ENCODE assay signal across 1 cellular context in the genomic region with DNA sequence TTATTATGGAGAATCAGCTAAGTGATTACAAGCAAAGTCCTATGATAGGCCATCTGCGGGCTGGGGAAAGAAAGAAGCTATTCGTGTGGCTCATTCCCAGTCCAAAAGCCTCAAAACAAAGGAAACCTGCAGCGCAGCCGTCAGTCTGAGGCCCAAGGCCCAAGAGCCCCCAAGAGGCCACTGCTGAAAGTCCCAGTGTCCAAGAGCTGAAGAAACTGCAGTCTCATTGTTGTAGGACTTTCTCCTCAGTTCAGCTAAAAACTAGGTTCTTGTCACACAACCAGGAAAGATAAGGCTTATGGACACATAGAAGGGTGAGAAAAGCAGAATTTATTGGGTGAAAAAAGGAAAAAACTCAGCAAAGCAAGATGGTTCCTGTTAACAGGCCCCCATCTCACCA.
A peak's percentile ranks its signal among the peaks of the same experiment; 100 is the strongest.
TF ChIP-seq lines count a peak whose summit lies in the region.

No MANE protein-coding gene starts in this region.

TF ChIP-seq in K562, 482 proteins besides CTCF, POLR2A, EP300 and RAD21 (continued from another document and continues in another):
- TF ChIP-seq BRD9 (IDR thresholded peaks at IDR 0.05; ENCODE audit: low read depth, partially characterized antibody), result no peak
- TF ChIP-seq TEAD1 (CRISPR knock-in tag; IDR thresholded peaks at IDR 0.05), result no peak
- TF ChIP-seq ZNF184 (CRISPR knock-in tag; IDR thresholded peaks at IDR 0.05), result no peak
- TF ChIP-seq GATAD2B (IDR thresholded peaks at IDR 0.05; ENCODE audit: borderline replicate concordance), result no peak
- no peak for TF ChIP-seq GTF2E2 (tag; IDR thresholded peaks at IDR 0.05)
- peak; percentile 95 for TF ChIP-seq NFE2 (IDR thresholded peaks at IDR 0.05; ENCODE audit: low read depth)
- TF ChIP-seq ZNF384 (IDR thresholded peaks at IDR 0.05; ENCODE audit: low read depth, low read length), result no peak
- peak; percentile 96 for TF ChIP-seq ZNF146 (CRISPR knock-in tag; IDR thresholded peaks at IDR 0.05; ENCODE audit: unreplicated experiment)
- no peak for TF ChIP-seq U2AF1 (optimal IDR thresholded peaks at IDR 0.05; ENCODE audit: low read depth, low read length)
- TF ChIP-seq, protein P1, sequence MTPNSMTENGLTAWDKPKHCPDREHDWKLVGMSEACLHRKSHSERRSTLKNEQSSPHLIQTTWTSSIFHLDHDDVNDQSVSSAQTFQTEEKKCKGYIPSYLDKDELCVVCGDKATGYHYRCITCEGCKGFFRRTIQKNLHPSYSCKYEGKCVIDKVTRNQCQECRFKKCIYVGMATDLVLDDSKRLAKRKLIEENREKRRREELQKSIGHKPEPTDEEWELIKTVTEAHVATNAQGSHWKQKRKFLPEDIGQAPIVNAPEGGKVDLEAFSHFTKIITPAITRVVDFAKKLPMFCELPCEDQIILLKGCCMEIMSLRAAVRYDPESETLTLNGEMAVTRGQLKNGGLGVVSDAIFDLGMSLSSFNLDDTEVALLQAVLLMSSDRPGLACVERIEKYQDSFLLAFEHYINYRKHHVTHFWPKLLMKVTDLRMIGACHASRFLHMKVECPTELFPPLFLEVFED (CRISPR knock-in tag; conservative IDR thresholded peaks at IDR 0.05), result no peak
- no peak for TF ChIP-seq POLR3G (IDR thresholded peaks at IDR 0.05; ENCODE audit: extremely low read depth, insufficient read length, insufficient replicate concordance)
- no peak for TF ChIP-seq NCOA1 (IDR thresholded peaks at IDR 0.05; ENCODE audit: low read depth)
- TF ChIP-seq ZNF57 (CRISPR knock-in tag; IDR thresholded peaks at IDR 0.05), result no peak
- peak; percentile 34; the same call in 1 of the 2 replicates for TF ChIP-seq ZNF12 (CRISPR knock-in tag; IDR thresholded peaks at IDR 0.05)
- TF ChIP-seq CBX3 (IDR thresholded peaks at IDR 0.05; ENCODE audit: borderline replicate concordance in 1 of 2, low read length in 2 of 2), result peak in 1 of 2 experiments; percentile 40; a peak in 1 of 3 replicates
- peak; percentile 39; the same call in 1 of the 2 replicates for TF ChIP-seq EHMT2 (IDR thresholded peaks at IDR 0.05)
- no peak for TF ChIP-seq CBX1 (IDR thresholded peaks at IDR 0.05; ENCODE audit: low read depth)
- peak; percentile 67; the same call in 1 of the 2 replicates for TF ChIP-seq DPF2 (IDR thresholded peaks at IDR 0.05)
- no peak for TF ChIP-seq MBD2 (IDR thresholded peaks at IDR 0.05; ENCODE audit: borderline replicate concordance, low read depth)
- 0 out of 2 replicates have a peak, but pooled peaks have one; percentile 40 for TF ChIP-seq NBN (IDR thresholded peaks at IDR 0.05; ENCODE audit: low read depth)
- peak; percentile 55 to 59 for TF ChIP-seq NRF1 (conservative IDR thresholded peaks at IDR 0.05 in 1 of 2, IDR thresholded peaks at IDR 0.05 in 1 of 2)
- TF ChIP-seq, protein P2, sequence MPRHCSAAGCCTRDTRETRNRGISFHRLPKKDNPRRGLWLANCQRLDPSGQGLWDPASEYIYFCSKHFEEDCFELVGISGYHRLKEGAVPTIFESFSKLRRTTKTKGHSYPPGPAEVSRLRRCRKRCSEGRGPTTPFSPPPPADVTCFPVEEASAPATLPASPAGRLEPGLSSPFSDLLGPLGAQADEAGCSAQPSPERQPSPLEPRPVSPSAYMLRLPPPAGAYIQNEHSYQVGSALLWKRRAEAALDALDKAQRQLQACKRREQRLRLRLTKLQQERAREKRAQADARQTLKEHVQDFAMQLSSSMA (CRISPR knock-in tag; IDR thresholded peaks at IDR 0.05), result no peak
- no peak for TF ChIP-seq BCOR (IDR thresholded peaks at IDR 0.05)
- TF ChIP-seq C11orf30 (IDR thresholded peaks at IDR 0.05; ENCODE audit: low read depth), result peak; percentile 88
- no peak for TF ChIP-seq ZNF224 (CRISPR knock-in tag; IDR thresholded peaks at IDR 0.05)
- TF ChIP-seq MTF1 (CRISPR knock-in tag; IDR thresholded peaks at IDR 0.05; ENCODE audit: borderline replicate concordance), result no peak
- no peak; the same call in 1 of the 2 replicates for TF ChIP-seq BHLHE40 (IDR thresholded peaks at IDR 0.05; ENCODE audit: low read length)
- no peak for TF ChIP-seq ATF7 (IDR thresholded peaks at IDR 0.05)
- TF ChIP-seq SAFB (IDR thresholded peaks at IDR 0.05; ENCODE audit: borderline replicate concordance, low read depth, low read length), result no peak
- TF ChIP-seq, protein P3, sequence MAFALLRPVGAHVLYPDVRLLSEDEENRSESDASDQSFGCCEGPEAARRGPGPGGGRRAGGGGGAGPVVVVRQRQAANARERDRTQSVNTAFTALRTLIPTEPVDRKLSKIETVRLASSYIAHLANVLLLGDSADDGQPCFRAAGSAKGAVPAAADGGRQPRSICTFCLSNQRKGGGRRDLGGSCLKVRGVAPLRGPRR (CRISPR knock-in tag; IDR thresholded peaks at IDR 0.05), result no peak
- TF ChIP-seq, protein P4, sequence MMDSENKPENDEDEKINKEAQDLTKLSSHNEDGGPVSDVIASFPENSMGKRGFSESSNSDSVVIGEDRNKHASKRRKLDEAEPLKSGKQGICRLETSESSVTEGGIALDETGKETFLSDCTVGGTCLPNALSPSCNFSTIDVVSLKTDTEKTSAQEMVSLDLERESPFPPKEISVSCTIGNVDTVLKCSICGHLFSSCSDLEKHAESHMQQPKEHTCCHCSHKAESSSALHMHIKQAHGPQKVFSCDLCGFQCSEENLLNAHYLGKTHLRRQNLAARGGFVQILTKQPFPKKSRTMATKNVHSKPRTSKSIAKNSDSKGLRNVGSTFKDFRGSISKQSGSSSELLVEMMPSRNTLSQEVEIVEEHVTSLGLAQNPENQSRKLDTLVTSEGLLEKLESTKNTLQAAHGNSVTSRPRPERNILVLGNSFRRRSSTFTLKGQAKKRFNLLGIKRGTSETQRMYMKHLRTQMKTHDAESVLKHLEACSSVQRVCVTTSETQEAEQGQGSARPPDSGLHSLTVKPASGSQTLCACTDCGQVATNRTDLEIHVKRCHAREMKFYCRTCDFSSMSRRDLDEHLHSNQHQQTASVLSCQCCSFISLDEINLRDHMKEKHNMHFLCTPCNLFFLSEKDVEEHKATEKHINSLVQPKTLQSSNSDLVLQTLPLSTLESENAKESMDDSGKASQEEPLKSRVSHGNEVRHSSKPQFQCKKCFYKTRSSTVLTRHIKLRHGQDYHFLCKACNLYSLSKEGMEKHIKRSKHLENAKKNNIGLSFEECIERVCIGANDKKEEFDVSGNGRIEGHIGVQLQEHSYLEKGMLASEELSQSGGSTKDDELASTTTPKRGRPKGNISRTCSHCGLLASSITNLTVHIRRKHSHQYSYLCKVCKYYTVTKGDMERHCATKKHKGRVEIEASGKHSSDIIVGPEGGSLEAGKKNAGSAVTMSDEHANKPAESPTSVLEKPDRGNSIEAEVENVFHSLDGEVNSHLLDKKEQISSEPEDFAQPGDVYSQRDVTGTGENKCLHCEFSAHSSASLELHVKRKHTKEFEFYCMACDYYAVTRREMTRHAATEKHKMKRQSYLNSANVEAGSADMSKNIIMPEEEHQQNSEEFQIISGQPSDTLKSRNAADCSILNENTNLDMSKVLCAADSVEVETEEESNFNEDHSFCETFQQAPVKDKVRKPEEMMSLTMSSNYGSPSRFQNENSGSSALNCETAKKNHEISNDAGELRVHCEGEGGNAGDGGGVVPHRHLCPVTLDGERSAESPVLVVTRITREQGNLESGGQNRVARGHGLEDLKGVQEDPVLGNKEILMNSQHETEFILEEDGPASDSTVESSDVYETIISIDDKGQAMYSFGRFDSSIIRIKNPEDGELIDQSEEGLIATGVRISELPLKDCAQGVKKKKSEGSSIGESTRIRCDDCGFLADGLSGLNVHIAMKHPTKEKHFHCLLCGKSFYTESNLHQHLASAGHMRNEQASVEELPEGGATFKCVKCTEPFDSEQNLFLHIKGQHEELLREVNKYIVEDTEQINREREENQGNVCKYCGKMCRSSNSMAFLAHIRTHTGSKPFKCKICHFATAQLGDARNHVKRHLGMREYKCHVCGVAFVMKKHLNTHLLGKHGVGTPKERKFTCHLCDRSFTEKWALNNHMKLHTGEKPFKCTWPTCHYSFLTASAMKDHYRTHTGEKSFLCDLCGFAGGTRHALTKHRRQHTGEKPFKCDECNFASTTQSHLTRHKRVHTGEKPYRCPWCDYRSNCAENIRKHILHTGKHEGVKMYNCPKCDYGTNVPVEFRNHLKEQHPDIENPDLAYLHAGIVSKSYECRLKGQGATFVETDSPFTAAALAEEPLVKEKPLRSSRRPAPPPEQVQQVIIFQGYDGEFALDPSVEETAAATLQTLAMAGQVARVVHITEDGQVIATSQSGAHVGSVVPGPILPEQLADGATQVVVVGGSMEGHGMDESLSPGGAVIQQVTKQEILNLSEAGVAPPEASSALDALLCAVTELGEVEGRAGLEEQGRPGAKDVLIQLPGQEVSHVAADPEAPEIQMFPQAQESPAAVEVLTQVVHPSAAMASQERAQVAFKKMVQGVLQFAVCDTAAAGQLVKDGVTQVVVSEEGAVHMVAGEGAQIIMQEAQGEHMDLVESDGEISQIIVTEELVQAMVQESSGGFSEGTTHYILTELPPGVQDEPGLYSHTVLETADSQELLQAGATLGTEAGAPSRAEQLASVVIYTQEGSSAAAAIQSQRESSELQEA (IDR thresholded peaks at IDR 0.05; ENCODE audit: low read depth), result no peak
- TF ChIP-seq, protein P5, sequence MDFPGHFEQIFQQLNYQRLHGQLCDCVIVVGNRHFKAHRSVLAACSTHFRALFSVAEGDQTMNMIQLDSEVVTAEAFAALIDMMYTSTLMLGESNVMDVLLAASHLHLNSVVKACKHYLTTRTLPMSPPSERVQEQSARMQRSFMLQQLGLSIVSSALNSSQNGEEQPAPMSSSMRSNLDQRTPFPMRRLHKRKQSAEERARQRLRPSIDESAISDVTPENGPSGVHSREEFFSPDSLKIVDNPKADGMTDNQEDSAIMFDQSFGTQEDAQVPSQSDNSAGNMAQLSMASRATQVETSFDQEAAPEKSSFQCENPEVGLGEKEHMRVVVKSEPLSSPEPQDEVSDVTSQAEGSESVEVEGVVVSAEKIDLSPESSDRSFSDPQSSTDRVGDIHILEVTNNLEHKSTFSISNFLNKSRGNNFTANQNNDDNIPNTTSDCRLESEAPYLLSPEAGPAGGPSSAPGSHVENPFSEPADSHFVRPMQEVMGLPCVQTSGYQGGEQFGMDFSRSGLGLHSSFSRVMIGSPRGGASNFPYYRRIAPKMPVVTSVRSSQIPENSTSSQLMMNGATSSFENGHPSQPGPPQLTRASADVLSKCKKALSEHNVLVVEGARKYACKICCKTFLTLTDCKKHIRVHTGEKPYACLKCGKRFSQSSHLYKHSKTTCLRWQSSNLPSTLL (IDR thresholded peaks at IDR 0.05), result no peak
- peak; percentile 36; the same call in 1 of the 2 replicates for TF ChIP-seq BACH1 (tag; IDR thresholded peaks at IDR 0.05)
- TF ChIP-seq, protein P6, sequence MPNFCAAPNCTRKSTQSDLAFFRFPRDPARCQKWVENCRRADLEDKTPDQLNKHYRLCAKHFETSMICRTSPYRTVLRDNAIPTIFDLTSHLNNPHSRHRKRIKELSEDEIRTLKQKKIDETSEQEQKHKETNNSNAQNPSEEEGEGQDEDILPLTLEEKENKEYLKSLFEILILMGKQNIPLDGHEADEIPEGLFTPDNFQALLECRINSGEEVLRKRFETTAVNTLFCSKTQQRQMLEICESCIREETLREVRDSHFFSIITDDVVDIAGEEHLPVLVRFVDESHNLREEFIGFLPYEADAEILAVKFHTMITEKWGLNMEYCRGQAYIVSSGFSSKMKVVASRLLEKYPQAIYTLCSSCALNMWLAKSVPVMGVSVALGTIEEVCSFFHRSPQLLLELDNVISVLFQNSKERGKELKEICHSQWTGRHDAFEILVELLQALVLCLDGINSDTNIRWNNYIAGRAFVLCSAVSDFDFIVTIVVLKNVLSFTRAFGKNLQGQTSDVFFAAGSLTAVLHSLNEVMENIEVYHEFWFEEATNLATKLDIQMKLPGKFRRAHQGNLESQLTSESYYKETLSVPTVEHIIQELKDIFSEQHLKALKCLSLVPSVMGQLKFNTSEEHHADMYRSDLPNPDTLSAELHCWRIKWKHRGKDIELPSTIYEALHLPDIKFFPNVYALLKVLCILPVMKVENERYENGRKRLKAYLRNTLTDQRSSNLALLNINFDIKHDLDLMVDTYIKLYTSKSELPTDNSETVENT (CRISPR knock-in tag; IDR thresholded peaks at IDR 0.05), result no peak
- TF ChIP-seq CBX2 (IDR thresholded peaks at IDR 0.05; ENCODE audit: insufficient read depth, low read length, poor library complexity, severe bottlenecking), result no peak
- no peak for TF ChIP-seq NCOA4 (IDR thresholded peaks at IDR 0.05; ENCODE audit: partially characterized antibody)
- TF ChIP-seq ZKSCAN8 (CRISPR knock-in tag; IDR thresholded peaks at IDR 0.05), result no peak
- TF ChIP-seq EZH2 (IDR thresholded peaks at IDR 0.05; ENCODE audit: borderline replicate concordance, low read depth, low read length), result no peak
